12 cellular contexts compared by ENCODE assay signal in genomic region chr9:71781391-71781790, GRCh38. TPM values are rescaled to one million over a fixed set of nuclear protein-coding genes. Genes with fewer than 3 reads are reported as not detected.
DNase-seq lines count a peak whose midpoint lies in the region; ATAC-seq, FAIRE-seq and TF ChIP-seq lines count a peak whose summit lies in the region.
"Had no signal": no experiment of that assay in that cellular context is flagged by ENCODE, and none has a peak within 500 bp of the region (broad histone marks: within the 10 kb centered on the region; RNA-seq: fewer than 3 reads in every experiment).

No MANE protein-coding gene starts in this region.

- no peak overlapping the region for H3K4me3 Mint-ChIP-seq in activated CD4-positive, alpha-beta T cell treated with anti-CD3 and anti-CD28 coated beads, Interleukin-2, amount 10 ng/mL, durations not matched to agents 7 days and 5 days

- POLR2A ChIA-PET in activated CD4-positive, alpha-beta T cell treated with anti-CD3 and anti-CD28 coated beads, Interleukin-2, amount 10 ng/mL, durations not matched to agents 7 days and 5 days (lab: Charles Lee), result no interaction called here

- peak; percentile 67 for ATAC-seq in GM21825 (IDR thresholded peaks at IDR 0.05; ENCODE audit: unreplicated experiment)
- peak; percentile 66 for ATAC-seq in HG03469 (IDR thresholded peaks at IDR 0.05; ENCODE audit: unreplicated experiment)
- ATAC-seq: A549 had no signal

- peak overlapping the region; percentile 99 for H3K27ac Mint-ChIP-seq in activated CD4-positive, alpha-beta T cell treated with anti-CD3 and anti-CD28 coated beads, Interleukin-2, amount 10 ng/mL, durations not matched to agents 7 days and 5 days

- no peaks in the 10 kb centered on the region for H3K27me3 Mint-ChIP-seq in activated CD4-positive, alpha-beta T cell treated with anti-CD3 and anti-CD28 coated beads, Interleukin-2, amount 10 ng/mL, durations not matched to agents 7 days and 5 days

- H3K9me3 Mint-ChIP-seq in activated CD4-positive, alpha-beta T cell treated with anti-CD3 and anti-CD28 coated beads, Interleukin-2, amount 10 ng/mL, durations not matched to agents 7 days and 5 days, result peaks cover 6% of the 10 kb centered on the region

- H3K27ac ChIP-seq in small intestine (ENCODE audit: low read depth in 1 of 2, low read length in 1 of 2), result peak overlapping the region in 1 of 2 donors; percentile 39

- H3K4me3 ChIP-seq in small intestine (ENCODE audit: low read depth in 1 of 2, low read length in 2 of 2), result no peak overlapping the region
- H3K4me3 ChIP-seq: A549 had no signal

- no peaks in the 10 kb centered on the region for H3K4me1 ChIP-seq in small intestine (ENCODE audit: control insufficient read depth in 2 of 2, insufficient read depth in 1 of 2, low read depth in 1 of 2, low read length in 1 of 2)

- no peak for DNase-seq in activated CD4-positive, alpha-beta T cell treated with anti-CD3 and anti-CD28 coated beads, Interleukin-2, amount 10 ng/mL, durations not matched to agents 7 days and 5 days
- no peak for DNase-seq in activated CD4-positive, alpha-beta T cell treated with anti-CD3 and anti-CD28 coated beads, Interleukin-2, amount 50 U/mL, for 48 hours
- DNase-seq in small intestine (peak; percentile 13), erythroblast (lab: John Stamatoyannopoulos, UW) (no peak), hepatic stellate cell (ENCODE audit: low spot score) (no peak)
- DNase-seq in stimulated activated CD4-positive, alpha-beta T cell treated with anti-CD3 and anti-CD28 coated beads, Interleukin-2, amount 100 ng/mL, for 48 hours, result no peak
- DNase-seq: GDM1, kidney glomerular epithelial cell, NCI-H2171 had no signal

- no peaks in the 10 kb centered on the region for H3K27me3 ChIP-seq in small intestine (ENCODE audit: control insufficient read depth in 2 of 2, insufficient read depth in 2 of 2, low read length in 2 of 2)

- H3K36me3 Mint-ChIP-seq in activated CD4-positive, alpha-beta T cell treated with anti-CD3 and anti-CD28 coated beads, Interleukin-2, amount 10 ng/mL, durations not matched to agents 7 days and 5 days (ENCODE audit: low read depth), result peaks cover 6% of the 10 kb centered on the region

- no peak for FAIRE-seq in small intestine (lab: Jason Lieb, UNC)
- FAIRE-seq: A549 had no signal

- TF ChIP-seq POLR2A in erythroblast (IDR thresholded peaks at IDR 0.05; ENCODE audit: low read length), result no peak

- no peaks in the 10 kb centered on the region for H3K36me3 ChIP-seq in small intestine (ENCODE audit: control insufficient read depth in 2 of 2, insufficient read depth in 2 of 2, low read length in 2 of 2)

- CTCF ChIA-PET in activated CD4-positive, alpha-beta T cell treated with anti-CD3 and anti-CD28 coated beads, Interleukin-2, amount 10 ng/mL, durations not matched to agents 7 days and 5 days (lab: Charles Lee), result interaction anchor here (0.6 kb wide), 1 partner anchor 243 kb away, joined by 3 read pairs; no protein-coding TSS in a partner anchor

- peaks cover 52% of the 10 kb centered on the region for H3K4me1 Mint-ChIP-seq in activated CD4-positive, alpha-beta T cell treated with anti-CD3 and anti-CD28 coated beads, Interleukin-2, amount 10 ng/mL, durations not matched to agents 7 days and 5 days

- H3K9me3 ChIP-seq in small intestine (ENCODE audit: control insufficient read depth, low read depth), result no peaks in the 10 kb centered on the region
- H3K9me3 ChIP-seq: A549 had no signal

RNA-seq across cellular contexts. Expression of gene CEMIP2, which starts 13.1 kb away (rescaled TPM):
- total RNA-seq in activated CD4-positive, alpha-beta T cell treated with anti-CD3 and anti-CD28 coated beads, Interleukin-2, amount 10 ng/mL, durations not matched to agents 7 days and 5 days, result 10 to 100 TPM; 43.2 to 55.7 TPM
- 10 to 100 TPM; 29.5 to 42.6 (median 30.0) TPM for polyA plus RNA-seq in small intestine
